In genomic region chr7:92835140-92835850, GRCh38 we compare ENCODE assay signal across 8 cellular contexts. TPM values are rescaled to one million over a fixed set of nuclear protein-coding genes. Genes with fewer than 3 reads are reported as not detected.
DNase-seq lines count a peak whose midpoint lies in the region; ATAC-seq and TF ChIP-seq lines count a peak whose summit lies in the region.

No MANE protein-coding gene starts in this region.

- peak overlapping the region; percentile 57; the same call in 1 of the 2 replicates for H2AFZ ChIP-seq in SK-N-SH (ENCODE audit: low read depth)

- DNase-seq in CD1c-positive myeloid dendritic cell (ENCODE audit: extremely low spot score) (peak; percentile 73), SK-N-SH (peak; percentile 66), heart left ventricle (peak; percentile 48 to 73 (median 64)), posterior cingulate gyrus (peak in 7 of 10 donors; percentile 12 to 77 (median 29)), middle frontal gyrus (ENCODE audit: extremely low spot score, low spot score) (no peak), NCI-H510A treated with DMSO at 0.1 percent for 48 hours (lab: John Stamatoyannopoulos, UW) (no peak)

- no peaks in the 10 kb centered on the region for H4K20me1 ChIP-seq in SK-N-SH (ENCODE audit: insufficient read depth)

- no peaks in the 10 kb centered on the region for H3K27me3 ChIP-seq in SK-N-SH (ENCODE audit: insufficient read depth)
- no peaks in the 10 kb centered on the region for H3K27me3 ChIP-seq in heart left ventricle

- H3K27ac Mint-ChIP-seq in activated naive CD8-positive, alpha-beta T cell = peak overlapping the region; percentile 97

- POLR2A ChIA-PET in SK-N-SH (lab: Yijun Ruan, JAX) = no interaction called here

- no peaks in the 10 kb centered on the region for H3K27me3 Mint-ChIP-seq in activated naive CD8-positive, alpha-beta T cell

- peaks cover 38% of the 10 kb centered on the region for H3F3A ChIP-seq in SK-N-SH (replicated peaks; ENCODE audit: insufficient read depth)

- peaks cover 40% of the 10 kb centered on the region for H3K4me1 Mint-ChIP-seq in activated naive CD8-positive, alpha-beta T cell (ENCODE audit: low read depth)

- H3K9me2 ChIP-seq in SK-N-SH = no peaks in the 10 kb centered on the region

- CTCF ChIA-PET in SK-N-SH (lab: Yijun Ruan, JAX) = interaction anchor here (1.0 to 5.0 kb wide), 7 partner anchors 19 to 307 kb away, joined by 3 to 89 read pairs (median 4); partner anchors contain the start of genes PEX1 and RBM48

- ATAC-seq in HG03354 (IDR thresholded peaks at IDR 0.05; ENCODE audit: poor library complexity, severe bottlenecking, unreplicated experiment) (peak; percentile 10), heart left ventricle (peak; percentile 3 to 29 (median 10))

- TF ChIP-seq RAD21 in SK-N-SH (IDR thresholded peaks at IDR 0.05; ENCODE audit: low read length) = no peak; the same call in 1 of the 2 replicates

- intact Hi-C loops in heart left ventricle (cut with DNase I) = loop anchor here in 7 of 10 donors (2.0 to 10.0 kb wide), 5 partner anchors 50 to 220 kb away; no protein-coding TSS in a partner anchor
- intact Hi-C loops in posterior cingulate gyrus (cut with DNase I) = loop anchor here (10.0 kb wide), 1 partner anchor 220 kb away; no protein-coding TSS in a partner anchor

- H3K36me3 ChIP-seq in SK-N-SH (replicated peaks in 1 of 2; ENCODE audit: control insufficient read depth in 1 of 2, insufficient read depth in 2 of 2, low read length in 1 of 2) = peaks cover 20 to 25% of the 10 kb centered on the region in 2 experiments
- no peaks in the 10 kb centered on the region for H3K36me3 ChIP-seq in heart left ventricle

- H3K9me3 Mint-ChIP-seq in activated naive CD8-positive, alpha-beta T cell (ENCODE audit: low read depth) = no peaks in the 10 kb centered on the region

- H3K9ac ChIP-seq in SK-N-SH = peak overlapping the region; percentile 95

- H3K4me2 ChIP-seq in SK-N-SH = peak overlapping the region; percentile 91

- peak in 1 of 2 experiments; percentile 56; a peak in 1 of 4 replicates for TF ChIP-seq EP300 in SK-N-SH (IDR thresholded peaks at IDR 0.05; ENCODE audit: borderline replicate concordance in 1 of 2, low read depth in 1 of 2, low read length in 1 of 2)

- H3K4me3 Mint-ChIP-seq in activated naive CD8-positive, alpha-beta T cell = peak overlapping the region; percentile 96

- H3K9me3 ChIP-seq in SK-N-SH = no peaks in the 10 kb centered on the region
- no peaks in the 10 kb centered on the region for H3K9me3 ChIP-seq in heart left ventricle

- H3K27ac ChIP-seq in SK-N-SH (ENCODE audit: low read depth in 2 of 2, low read length in 1 of 2) = peak overlapping the region; percentile 95 to 96
- H3K27ac ChIP-seq in heart left ventricle = peak overlapping the region; percentile 87 to 97 (median 92)

- WGBS in SK-N-SH (ENCODE audit: low lambda C conversion rate) = 3% methylated on average over 36 of the region's 52 CpGs
- 0 to 1% (median 0%) methylated on average over 40 to 52 of the region's 52 CpGs for WGBS in heart left ventricle, 4 donors

- TF ChIP-seq POLR2A in heart left ventricle (IDR thresholded peaks at IDR 0.05) = no peak

- H3K4me1 ChIP-seq in SK-N-SH (ENCODE audit: control insufficient read depth in 1 of 2, insufficient read depth in 2 of 2, low read depth in 1 of 2, low read length in 1 of 2) (peaks cover 14 to 26% of the 10 kb centered on the region in 2 experiments; a peak in 3 of 4 replicates), heart left ventricle (peaks cover 0 to 38% (median 11%) of the 10 kb centered on the region in 12 donors)

- H3K36me3 Mint-ChIP-seq in activated naive CD8-positive, alpha-beta T cell = peaks cover 20% of the 10 kb centered on the region

- peak overlapping the region; percentile 80 to 88 for H3K4me3 ChIP-seq in SK-N-SH (ENCODE audit: low read depth in 2 of 2, low read length in 1 of 2)
- peak overlapping the region; percentile 65 to 91 (median 85) for H3K4me3 ChIP-seq in heart left ventricle

- TF ChIP-seq CTCF in SK-N-SH (IDR thresholded peaks at IDR 0.05) (no peak), heart left ventricle (IDR thresholded peaks at IDR 0.05) (no peak)

- H3K79me2 ChIP-seq in SK-N-SH (ENCODE audit: insufficient read depth) = peaks cover 58% of the 10 kb centered on the region

TF ChIP-seq in SK-N-SH, 30 proteins besides CTCF, POLR2A, EP300 and RAD21 (continues in another document):
- no peak for TF ChIP-seq JUND (IDR thresholded peaks at IDR 0.05)
- no peak for TF ChIP-seq NRF1 (IDR thresholded peaks at IDR 0.05; ENCODE audit: low read depth, low read length)
- TF ChIP-seq, protein P1, sequence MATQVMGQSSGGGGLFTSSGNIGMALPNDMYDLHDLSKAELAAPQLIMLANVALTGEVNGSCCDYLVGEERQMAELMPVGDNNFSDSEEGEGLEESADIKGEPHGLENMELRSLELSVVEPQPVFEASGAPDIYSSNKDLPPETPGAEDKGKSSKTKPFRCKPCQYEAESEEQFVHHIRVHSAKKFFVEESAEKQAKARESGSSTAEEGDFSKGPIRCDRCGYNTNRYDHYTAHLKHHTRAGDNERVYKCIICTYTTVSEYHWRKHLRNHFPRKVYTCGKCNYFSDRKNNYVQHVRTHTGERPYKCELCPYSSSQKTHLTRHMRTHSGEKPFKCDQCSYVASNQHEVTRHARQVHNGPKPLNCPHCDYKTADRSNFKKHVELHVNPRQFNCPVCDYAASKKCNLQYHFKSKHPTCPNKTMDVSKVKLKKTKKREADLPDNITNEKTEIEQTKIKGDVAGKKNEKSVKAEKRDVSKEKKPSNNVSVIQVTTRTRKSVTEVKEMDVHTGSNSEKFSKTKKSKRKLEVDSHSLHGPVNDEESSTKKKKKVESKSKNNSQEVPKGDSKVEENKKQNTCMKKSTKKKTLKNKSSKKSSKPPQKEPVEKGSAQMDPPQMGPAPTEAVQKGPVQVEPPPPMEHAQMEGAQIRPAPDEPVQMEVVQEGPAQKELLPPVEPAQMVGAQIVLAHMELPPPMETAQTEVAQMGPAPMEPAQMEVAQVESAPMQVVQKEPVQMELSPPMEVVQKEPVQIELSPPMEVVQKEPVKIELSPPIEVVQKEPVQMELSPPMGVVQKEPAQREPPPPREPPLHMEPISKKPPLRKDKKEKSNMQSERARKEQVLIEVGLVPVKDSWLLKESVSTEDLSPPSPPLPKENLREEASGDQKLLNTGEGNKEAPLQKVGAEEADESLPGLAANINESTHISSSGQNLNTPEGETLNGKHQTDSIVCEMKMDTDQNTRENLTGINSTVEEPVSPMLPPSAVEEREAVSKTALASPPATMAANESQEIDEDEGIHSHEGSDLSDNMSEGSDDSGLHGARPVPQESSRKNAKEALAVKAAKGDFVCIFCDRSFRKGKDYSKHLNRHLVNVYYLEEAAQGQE (IDR thresholded peaks at IDR 0.05; ENCODE audit: low read depth, low read length) = no peak
- 0 out of 2 replicates have a peak, but pooled peaks have one; percentile 18 for TF ChIP-seq MEF2A (IDR thresholded peaks at IDR 0.05; ENCODE audit: borderline replicate concordance, low read depth)
- TF ChIP-seq, protein P2, sequence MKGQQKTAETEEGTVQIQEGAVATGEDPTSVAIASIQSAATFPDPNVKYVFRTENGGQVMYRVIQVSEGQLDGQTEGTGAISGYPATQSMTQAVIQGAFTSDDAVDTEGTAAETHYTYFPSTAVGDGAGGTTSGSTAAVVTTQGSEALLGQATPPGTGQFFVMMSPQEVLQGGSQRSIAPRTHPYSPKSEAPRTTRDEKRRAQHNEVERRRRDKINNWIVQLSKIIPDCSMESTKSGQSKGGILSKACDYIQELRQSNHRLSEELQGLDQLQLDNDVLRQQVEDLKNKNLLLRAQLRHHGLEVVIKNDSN (IDR thresholded peaks at IDR 0.05; ENCODE audit: borderline replicate concordance, low read depth) = no peak
- TF ChIP-seq NFIC (IDR thresholded peaks at IDR 0.05; ENCODE audit: borderline replicate concordance) = peak; percentile 6; the same call in 1 of the 2 replicates
- peak; percentile 76; the same call in 1 of the 2 replicates for TF ChIP-seq RXRA (IDR thresholded peaks at IDR 0.05; ENCODE audit: borderline replicate concordance, low read depth)
- TF ChIP-seq, protein P3, sequence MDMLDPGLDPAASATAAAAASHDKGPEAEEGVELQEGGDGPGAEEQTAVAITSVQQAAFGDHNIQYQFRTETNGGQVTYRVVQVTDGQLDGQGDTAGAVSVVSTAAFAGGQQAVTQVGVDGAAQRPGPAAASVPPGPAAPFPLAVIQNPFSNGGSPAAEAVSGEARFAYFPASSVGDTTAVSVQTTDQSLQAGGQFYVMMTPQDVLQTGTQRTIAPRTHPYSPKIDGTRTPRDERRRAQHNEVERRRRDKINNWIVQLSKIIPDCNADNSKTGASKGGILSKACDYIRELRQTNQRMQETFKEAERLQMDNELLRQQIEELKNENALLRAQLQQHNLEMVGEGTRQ (IDR thresholded peaks at IDR 0.05; ENCODE audit: borderline replicate concordance, low read depth, low read length) = no peak
- 0 out of 2 replicates have a peak, but pooled peaks have one; percentile 6 for TF ChIP-seq ZBTB33 (IDR thresholded peaks at IDR 0.05; ENCODE audit: borderline replicate concordance, low read depth)
- peak; percentile 70; the same call in 1 of the 2 replicates for TF ChIP-seq TEAD4 (IDR thresholded peaks at IDR 0.05; ENCODE audit: borderline replicate concordance, insufficient read depth)
- TF ChIP-seq GATA2 (CRISPR knock-in tag; IDR thresholded peaks at IDR 0.05) = 0 out of 2 replicates have a peak, but pooled peaks have one; percentile 7
- TF ChIP-seq FOXJ3 (CRISPR knock-in tag; IDR thresholded peaks at IDR 0.05) = no peak
- TF ChIP-seq RCOR1 (IDR thresholded peaks at IDR 0.05; ENCODE audit: low read length) = peak; percentile 60; the same call in 1 of the 2 replicates
- TF ChIP-seq RFX5 (IDR thresholded peaks at IDR 0.05; ENCODE audit: low read length) = no peak

RNA-seq across cellular contexts. Expression of gene CDK6, which starts 1.1 kb away (rescaled TPM):
- polyA plus RNA-seq in SK-N-SH (2012; rRNA removed) (30.3 and 33.2 TPM in 2 replicates), heart left ventricle (1 to 10 TPM; 2.2 to 7.5 TPM)
- polyA plus RNA-seq in SK-N-SH (2012; cell fraction: cytosol; rRNA removed) = 29.6 and 31.5 TPM in 2 replicates
- 53.3 and 69.9 TPM in 2 replicates for polyA plus RNA-seq in SK-N-SH (2012; cell fraction: nucleus; rRNA removed)
- total RNA-seq in heart left ventricle = 10 to 100 TPM; 11.9 to 40.5 (median 20.8) TPM

Comparison
In these comparisons a context has a peak if more than half of its experiments do, and no peak if none do; other contexts are left out.
1. DNase-seq: peak in CD1c-positive myeloid dendritic cell (single experiment), SK-N-SH (single experiment), heart left ventricle (5 of 5) and posterior cingulate gyrus (7 of 10); none in middle frontal gyrus (single experiment) and NCI-H510A treated with DMSO at 0.1 percent for 48 hours (single experiment).